In genomic region chr4:83535520-83535944, GRCh38 we compare ENCODE assay signal across 8 cellular contexts. TPM values are rescaled to one million over a fixed set of nuclear protein-coding genes. Genes with fewer than 3 reads are reported as not detected.
DNase-seq lines count a peak whose midpoint lies in the region; ATAC-seq and TF ChIP-seq lines count a peak whose summit lies in the region.

No MANE protein-coding gene starts in this region.

- CTCF ChIA-PET in PC-9 (lab: Charles Lee), result no interaction called here

- peaks cover 44% of the 10 kb centered on the region for H3K79me2 ChIP-seq in PC-9 (ENCODE audit: low read depth)

- no peaks in the 10 kb centered on the region for H3K9me2 ChIP-seq in PC-9 (ENCODE audit: insufficient read depth)

- ATAC-seq in GM18873 (IDR thresholded peaks at IDR 0.05; ENCODE audit: low FRiP score, unreplicated experiment), result peak; percentile 21
- peak; percentile 24 for ATAC-seq in HG03159 (IDR thresholded peaks at IDR 0.05; ENCODE audit: unreplicated experiment)

- H3K4me1 Mint-ChIP-seq in glutamatergic neuron (ENCODE audit: low read depth, unreplicated experiment), result no peaks in the 10 kb centered on the region

- H3K27ac ChIP-seq in PC-9 (peak overlapping the region; percentile 92), ovary (peak overlapping the region; percentile 83 to 88)

- no peak for TF ChIP-seq EP300 in ovary (IDR thresholded peaks at IDR 0.05)

- TSS peak; percentile 84 for BruUV-seq in PC-9 (replicated peaks; lab: Mats Ljungman, UMichigan)

- no peak for TF ChIP-seq POLR2A in ovary (IDR thresholded peaks at IDR 0.05)

- DNase-seq in AG09309 (ENCODE audit: low read depth) (no peak), PC-9 (peak; percentile 63 to 74), glutamatergic neuron (no peak), ovary (peak in 4 of 5 donors; percentile 68 to 81 (median 76)), GF-D8 (lab: John Stamatoyannopoulos, UW) (no peak)
- DNase-seq in activated naive CD4-positive, alpha-beta T cell treated with Interleukin-2 at 50 U/mL for 16 hours, result peak; percentile 45

- peak overlapping the region; percentile 94 for H2AFZ ChIP-seq in PC-9

- intact Hi-C loops in PC-9 (cut with micrococcal nuclease; ENCODE audit: unreplicated experiment), result loop anchor here (5.0 kb wide), 1 partner anchor 82 kb away; no protein-coding TSS in a partner anchor
- intact Hi-C loops in ovary (cut with DNase I), result loop anchor here in 1 of 4 donors (10.0 kb wide), 1 partner anchor 51 kb away; the partner anchor contains the start of gene ABRAXAS1

- H3K4me2 ChIP-seq in PC-9, result peak overlapping the region; percentile 91

- TF ChIP-seq CTCF in AG09309 (IDR thresholded peaks at IDR 0.05; ENCODE audit: control insufficient read depth, insufficient read depth, low read depth, low read length, missing control alignments) (no peak), PC-9 (conservative IDR thresholded peaks at IDR 0.05) (no peak), glutamatergic neuron (IDR thresholded peaks at IDR 0.05; ENCODE audit: partially characterized antibody, unreplicated experiment) (no peak), ovary (IDR thresholded peaks at IDR 0.05) (no peak)

- POLR2A ChIA-PET in PC-9 (lab: Charles Lee; ENCODE audit: unreplicated experiment), result no interaction called here

- H3K27me3 ChIP-seq in PC-9 (ENCODE audit: insufficient read depth, low read depth), result no peaks in the 10 kb centered on the region
- no peaks in the 10 kb centered on the region for H3K27me3 ChIP-seq in ovary

- H3K9me3 Mint-ChIP-seq in glutamatergic neuron (ENCODE audit: unreplicated experiment), result no peaks in the 10 kb centered on the region

- peak overlapping the region; percentile 82 for H3K4me3 ChIP-seq in AG09309 (ENCODE audit: control insufficient read depth, low read depth, low read length)
- peak overlapping the region; percentile 94 for H3K4me3 ChIP-seq in PC-9
- peak overlapping the region; percentile 69 for H3K4me3 ChIP-seq in ovary

- H3K36me3 Mint-ChIP-seq in glutamatergic neuron (ENCODE audit: unreplicated experiment), result no peaks in the 10 kb centered on the region

- peak overlapping the region; percentile 88 for H3K4me3 Mint-ChIP-seq in glutamatergic neuron (ENCODE audit: unreplicated experiment)

- H3F3A ChIP-seq in PC-9 (ENCODE audit: insufficient read depth, low read depth), result peaks cover 23% of the 10 kb centered on the region

- H4K20me1 ChIP-seq in PC-9 (ENCODE audit: insufficient read depth), result no peaks in the 10 kb centered on the region

- peaks cover 17% of the 10 kb centered on the region for H3K27me3 Mint-ChIP-seq in glutamatergic neuron (ENCODE audit: unreplicated experiment)

- H3K36me3 ChIP-seq in PC-9 (ENCODE audit: low read depth), result peaks cover 6% of the 10 kb centered on the region; the same call in 1 of the 2 replicates
- H3K36me3 ChIP-seq in ovary, result no peaks in the 10 kb centered on the region

- no peaks in the 10 kb centered on the region for H3K9me3 ChIP-seq in PC-9 (ENCODE audit: insufficient read depth, low read depth)
- H3K9me3 ChIP-seq in ovary, result no peaks in the 10 kb centered on the region

- H3K4me1 ChIP-seq in PC-9 (replicated peaks; ENCODE audit: insufficient read depth) (peaks cover 30% of the 10 kb centered on the region), ovary (ENCODE audit: insufficient read depth) (peaks cover 4% of the 10 kb centered on the region)

- WGBS in ovary, 3 donors, result 0% methylated on average over 19 of the region's 19 CpGs

- no peak overlapping the region for H3K27ac Mint-ChIP-seq in glutamatergic neuron (ENCODE audit: unreplicated experiment)

RNA-seq across cellular contexts. Expression of gene GPAT3, which starts 0.4 kb away (rescaled TPM):
- total RNA-seq in PC-9 (2021) (27.0 and 29.1 TPM in 2 replicates), glutamatergic neuron (ENCODE audit: unreplicated experiment) (not detected), ovary (10 to 100 TPM in 6 of 7 donors, 1 to 10 TPM in 1; 9.0 to 23.1 (median 14.9) TPM)
- 10 to 100 TPM; 13.6 to 23.2 TPM for polyA plus RNA-seq in ovary

RNA-seq across cellular contexts. Expression of gene ABRAXAS1, which starts 50.6 kb away (rescaled TPM):
- total RNA-seq in PC-9 (2021), result 7.5 and 8.1 TPM in 2 replicates
- total RNA-seq in glutamatergic neuron (ENCODE audit: unreplicated experiment), result 16.0 TPM
- 10 to 100 TPM; 14.5 to 43.1 (median 33.8) TPM for total RNA-seq in ovary
- polyA plus RNA-seq in ovary, result 10 to 100 TPM; 23.5 to 25.7 TPM

Comparison
In these comparisons a context has a peak if more than half of its experiments do, and no peak if none do; other contexts are left out.
1. DNase-seq: peak in PC-9 (2 of 2), activated naive CD4-positive, alpha-beta T cell treated with Interleukin-2 at 50 U/mL for 16 hours (single experiment) and ovary (4 of 5); none in AG09309 (single experiment), glutamatergic neuron (single experiment) and GF-D8 (single experiment).
2. RNA of gene GPAT3, which starts 0.4 kb away (total RNA-seq): 27.0 to 29.1 TPM in PC-9 and 9.0 to 23.1 TPM in ovary; not detected in glutamatergic neuron (single experiment); every median in the first group is over 10 times any median in the second.
3. Peak in every context shown above with its lines, with median percentiles within 50 percentile points of each other: H3K4me3 ChIP-seq.